19 cellular contexts compared by ENCODE assay signal in the genomic region with DNA sequence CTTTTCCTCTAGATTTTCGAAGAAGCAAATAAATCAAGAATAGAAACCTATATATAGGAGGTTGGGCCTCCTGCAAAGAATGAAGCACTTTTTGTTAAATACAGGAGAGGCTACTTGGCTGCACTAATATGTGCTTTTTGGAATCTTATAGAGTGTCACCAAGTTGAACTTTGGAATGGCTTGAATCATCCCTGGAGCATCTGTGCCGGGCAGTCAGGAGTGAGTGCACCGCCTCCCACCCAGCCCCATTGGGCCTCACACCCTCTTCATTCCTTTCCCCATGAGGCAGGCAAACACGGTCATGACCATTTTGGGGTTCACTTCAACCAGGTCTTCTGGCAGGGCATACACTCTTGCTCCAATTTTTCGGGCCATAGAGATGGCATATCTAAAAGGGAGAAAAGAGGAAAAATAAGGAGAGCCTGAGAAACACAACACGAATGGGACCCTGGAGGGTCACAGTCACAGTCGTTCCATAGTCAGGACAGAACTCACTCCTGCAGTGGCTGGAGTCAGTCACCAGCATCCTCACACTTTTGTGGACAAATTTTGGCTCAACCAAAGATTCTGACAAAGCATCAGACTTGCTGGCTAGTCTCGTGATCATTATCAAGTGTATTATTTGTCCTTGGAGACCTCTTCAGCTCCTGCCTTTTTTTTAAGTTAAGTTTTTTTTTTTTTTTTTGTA. TPM values are rescaled to one million over a fixed set of nuclear protein-coding genes. Genes with fewer than 3 reads are reported as not detected.
DNase-seq lines count a peak whose midpoint lies in the region; ATAC-seq lines count a peak whose summit lies in the region.
"Had no signal": no experiment of that assay in that cellular context is flagged by ENCODE, and none has a peak within 500 bp of the region (broad histone marks: within the 10 kb centered on the region; RNA-seq: fewer than 3 reads in every experiment).

No MANE protein-coding gene starts in this region.

- peaks cover 38% of the 10 kb centered on the region for H3K4me1 Mint-ChIP-seq in stimulated activated naive CD8-positive, alpha-beta T cell treated with anti-CD3 and anti-CD28 coated beads, Interleukin-15, Interleukin-2, amounts not matched to agents 100 ng/mL and 50 ng/mL, for 24 hours (ENCODE audit: low read depth)
- H3K4me1 Mint-ChIP-seq in T-helper 17 cell: peaks cover 33% of the 10 kb centered on the region

- no peak overlapping the region for H3K4me2 ChIP-seq in GM23248 (ENCODE audit: unreplicated experiment)

- ATAC-seq in stimulated activated naive CD8-positive, alpha-beta T cell treated with anti-CD3 and anti-CD28 coated beads, Interleukin-15, Interleukin-2, amounts not matched to agents 100 U/mL and 50 U/mL, for 24 hours: no peak
- ATAC-seq in T-helper 17 cell (no peak), left lobe of liver (peak; percentile 6), HG02759 (IDR thresholded peaks at IDR 0.05; ENCODE audit: unreplicated experiment) (no peak)

- 69 to 73% methylated on average over 8 of the region's 8 CpGs for WGBS in GM23248 (ENCODE audit: low coverage in 1 of 2, low lambda C conversion rate in 2 of 2, missing lambda C conversion rate in 2 of 2), 2 experiments

- H3K27me3 ChIP-seq in GM23248 (replicated peaks; ENCODE audit: insufficient read depth): peaks cover 32% of the 10 kb centered on the region
- H3K27me3 ChIP-seq: breast epithelium, suprapubic skin had no signal

- in situ Hi-C loops in GM23248 (cut with MboI): no loop called here

- H3K36me3 Mint-ChIP-seq in stimulated activated naive CD8-positive, alpha-beta T cell treated with anti-CD3 and anti-CD28 coated beads, Interleukin-15, Interleukin-2, amounts not matched to agents 100 ng/mL and 50 ng/mL, for 24 hours (ENCODE audit: low read depth): peaks cover 73% of the 10 kb centered on the region
- H3K36me3 Mint-ChIP-seq in T-helper 17 cell (ENCODE audit: low read depth): peaks cover 13% of the 10 kb centered on the region

- H3K27me3 Mint-ChIP-seq in stimulated activated naive CD8-positive, alpha-beta T cell treated with anti-CD3 and anti-CD28 coated beads, Interleukin-15, Interleukin-2, amounts not matched to agents 100 ng/mL and 50 ng/mL, for 24 hours: no peaks in the 10 kb centered on the region
- H3K27me3 Mint-ChIP-seq in T-helper 17 cell: no peaks in the 10 kb centered on the region

- no peak overlapping the region for H3K4me3 ChIP-seq in GM23248
- H3K4me3 ChIP-seq: breast epithelium, suprapubic skin had no signal

- no peaks in the 10 kb centered on the region for H4K20me1 ChIP-seq in GM23248 (ENCODE audit: insufficient read depth)

- no peaks in the 10 kb centered on the region for H3F3A ChIP-seq in GM23248 (ENCODE audit: insufficient read depth)

- H3K79me2 ChIP-seq in GM23248 (ENCODE audit: insufficient read depth): no peaks in the 10 kb centered on the region

- no peaks in the 10 kb centered on the region for H3K9me3 Mint-ChIP-seq in stimulated activated naive CD8-positive, alpha-beta T cell treated with anti-CD3 and anti-CD28 coated beads, Interleukin-15, Interleukin-2, amounts not matched to agents 100 ng/mL and 50 ng/mL, for 24 hours

- DNase-seq in stimulated activated naive CD8-positive, alpha-beta T cell treated with anti-CD3 and anti-CD28 coated beads, Interleukin-15, Interleukin-2, amounts not matched to agents 100 U/mL and 50 U/mL, for 24 hours: no peak
- no peak for DNase-seq in T-helper 17 cell
- no peak for DNase-seq in left lobe of liver (ENCODE audit: low spot score)
- no peak for DNase-seq in GM23248
- no peak for DNase-seq in NCI-H2081 treated with DMSO at 0.1 percent for 48 hours (lab: John Stamatoyannopoulos, UW)
- DNase-seq: right cardiac atrium; stimulated activated CD4-positive, alpha-beta T cell treated with anti-CD3 and anti-CD28 coated beads, Interleukin-2, amount 100 ng/mL, for 24 hours had no signal

- no peak overlapping the region for H2AFZ ChIP-seq in GM23248

- no peaks in the 10 kb centered on the region for H3K36me3 ChIP-seq in GM23248 (ENCODE audit: low read depth)
- H3K36me3 ChIP-seq: breast epithelium, suprapubic skin, WERI-Rb-1 had no signal

- no peaks in the 10 kb centered on the region for H3K9me2 ChIP-seq in GM23248 (ENCODE audit: insufficient read depth)

- H3K9me3 ChIP-seq in T-helper 17 cell (ENCODE audit: control insufficient read depth, low read length, poor library complexity, severe bottlenecking) (no peaks in the 10 kb centered on the region), GM23248 (ENCODE audit: low read depth) (no peaks in the 10 kb centered on the region)
- H3K9me3 ChIP-seq: breast epithelium, suprapubic skin had no signal

- H3K4me3 Mint-ChIP-seq in stimulated activated naive CD8-positive, alpha-beta T cell treated with anti-CD3 and anti-CD28 coated beads, Interleukin-15, Interleukin-2, amounts not matched to agents 100 ng/mL and 50 ng/mL, for 24 hours: no peak overlapping the region
- no peak overlapping the region for H3K4me3 Mint-ChIP-seq in T-helper 17 cell

- no peak overlapping the region for H3K9ac ChIP-seq in GM23248

- H3K27ac Mint-ChIP-seq in stimulated activated naive CD8-positive, alpha-beta T cell treated with anti-CD3 and anti-CD28 coated beads, Interleukin-15, Interleukin-2, amounts not matched to agents 100 ng/mL and 50 ng/mL, for 24 hours: peak overlapping the region; percentile 41
- H3K27ac Mint-ChIP-seq in T-helper 17 cell: peak overlapping the region; percentile 95

- H3K4me1 ChIP-seq in GM23248 (ENCODE audit: insufficient read depth): peaks cover 7% of the 10 kb centered on the region
- H3K4me1 ChIP-seq: breast epithelium had no signal

- H3K27ac ChIP-seq in GM23248: no peak overlapping the region
- H3K27ac ChIP-seq: breast epithelium, C4-2B, epithelial cell of prostate, suprapubic skin, WERI-Rb-1 had no signal

RNA-seq across cellular contexts. Expression of a gene that starts 22.6 kb away (rescaled TPM):
- total RNA-seq in T-helper 17 cell (not detected), left lobe of liver (607 TPM)
- total RNA-seq in GM23248 (2014; rRNA removed; shearing (Covaris generic)): not detected in 2 replicates
- 0.11 TPM in 1 of 2 replicates, not detected in the other for polyA plus RNA-seq in GM23248 (2016; fragmentation: Nextera tagmentation; extraction: Ambion mirVana)
- total RNA-seq: breast epithelium, glomerular endothelial cell, LHCN-M2, PC-3, right cardiac atrium, ureter had no signal
- polyA plus RNA-seq: neural cell, right cardiac atrium had no signal

RNA-seq across cellular contexts. Expression of a gene that starts 54.5 kb away (rescaled TPM):
- 100 to 1,000 TPM; 485 to 528 TPM for total RNA-seq in T-helper 17 cell
- 20.7 TPM for total RNA-seq in left lobe of liver
- total RNA-seq in GM23248 (2014; rRNA removed; shearing (Covaris generic)): not detected in 2 replicates
- 0.64 and 1.3 TPM in 2 replicates for polyA plus RNA-seq in GM23248 (2016; fragmentation: Nextera tagmentation; extraction: Ambion mirVana)
- total RNA-seq: LHCN-M2 had no signal

Comparison
In these comparisons a context has a peak if more than half of its experiments do, and no peak if none do; other contexts are left out.
1. RNA of a gene that starts 22.6 kb away (total RNA-seq): 607 TPM in left lobe of liver (single experiment); not detected in T-helper 17 cell and not detected in GM23248; every median in the first group is over 100 times any median in the second.
2. RNA of a gene that starts 54.5 kb away (total RNA-seq): 485 to 528 TPM in T-helper 17 cell; 20.7 TPM in left lobe of liver (single experiment) and not detected in GM23248; every median in the first group is over 10 times any median in the second.